In genomic region chr5:86546050-86546449, GRCh38 we compare ENCODE assay signal across 2 cellular contexts.
TF ChIP-seq lines count a peak whose summit lies in the region.

No MANE protein-coding gene starts in this region.

TF ChIP-seq in HCT116, 20 proteins besides CTCF, POLR2A, EP300 and RAD21 (continued from another document):
- TF ChIP-seq EGR1 (IDR thresholded peaks at IDR 0.05; ENCODE audit: low read depth), result no peak
TF ChIP-seq in HCT116: peak in this region for 0.

TF ChIP-seq in K562, 482 proteins besides CTCF, POLR2A, EP300 and RAD21 (continued from another document):
- TF ChIP-seq ATF2 (CRISPR knock-in tag; IDR thresholded peaks at IDR 0.05), result no peak
- TF ChIP-seq NR0B1 (IDR thresholded peaks at IDR 0.05; ENCODE audit: partially characterized antibody), result no peak
